2 cellular contexts compared by ENCODE assay signal in the genomic region with DNA sequence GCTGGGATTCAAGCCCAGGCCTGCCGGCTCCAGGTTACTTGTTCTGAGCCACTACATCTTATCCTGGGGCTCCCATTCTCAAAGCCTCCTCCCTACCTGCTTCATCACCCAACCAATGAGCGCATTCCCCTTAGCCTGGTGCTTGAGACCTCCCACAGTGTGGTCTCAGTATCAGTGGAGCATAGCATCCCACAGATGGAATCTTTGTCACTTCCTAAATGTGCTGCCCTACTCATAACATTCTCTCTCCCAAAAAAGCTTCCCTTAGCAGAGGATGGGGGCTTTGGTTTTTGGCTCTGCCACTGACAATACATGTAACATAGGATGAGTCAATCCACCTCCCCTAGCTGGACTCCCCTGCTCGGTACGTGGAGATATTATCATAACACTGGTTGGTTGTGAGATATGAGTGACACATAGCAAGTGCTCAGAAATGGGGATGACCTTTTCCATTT.
TF ChIP-seq lines count a peak whose summit lies in the region.

No MANE protein-coding gene starts in this region.

TF ChIP-seq in IMR-90, 13 proteins besides CTCF, POLR2A, EP300 and RAD21:
- TF ChIP-seq MAFK (IDR thresholded peaks at IDR 0.05; ENCODE audit: low read depth, low read length): no peak
- no peak for TF ChIP-seq NFE2L2 (IDR thresholded peaks at IDR 0.05; ENCODE audit: low read depth, low read length)
- no peak for TF ChIP-seq FOS (IDR thresholded peaks at IDR 0.05; ENCODE audit: low read depth, low read length)
- TF ChIP-seq CHD1 (IDR thresholded peaks at IDR 0.05; ENCODE audit: low read depth, low read length): no peak
- TF ChIP-seq BHLHE40 (IDR thresholded peaks at IDR 0.05; ENCODE audit: low read depth, low read length): no peak
- TF ChIP-seq RFX5 (IDR thresholded peaks at IDR 0.05; ENCODE audit: low read depth, low read length): no peak
- TF ChIP-seq SMC3 (IDR thresholded peaks at IDR 0.05; ENCODE audit: low read depth, low read length): no peak
- TF ChIP-seq MXI1 (IDR thresholded peaks at IDR 0.05; ENCODE audit: borderline replicate concordance, low read depth, low read length): no peak
- no peak for TF ChIP-seq RCOR1 (IDR thresholded peaks at IDR 0.05; ENCODE audit: insufficient replicate concordance, low read length)
- no peak for TF ChIP-seq MAZ (IDR thresholded peaks at IDR 0.05; ENCODE audit: borderline replicate concordance, low read depth, low read length)
- TF ChIP-seq, protein P1, sequence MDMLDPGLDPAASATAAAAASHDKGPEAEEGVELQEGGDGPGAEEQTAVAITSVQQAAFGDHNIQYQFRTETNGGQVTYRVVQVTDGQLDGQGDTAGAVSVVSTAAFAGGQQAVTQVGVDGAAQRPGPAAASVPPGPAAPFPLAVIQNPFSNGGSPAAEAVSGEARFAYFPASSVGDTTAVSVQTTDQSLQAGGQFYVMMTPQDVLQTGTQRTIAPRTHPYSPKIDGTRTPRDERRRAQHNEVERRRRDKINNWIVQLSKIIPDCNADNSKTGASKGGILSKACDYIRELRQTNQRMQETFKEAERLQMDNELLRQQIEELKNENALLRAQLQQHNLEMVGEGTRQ (IDR thresholded peaks at IDR 0.05; ENCODE audit: low read depth, low read length): no peak
- no peak for TF ChIP-seq CEBPB (IDR thresholded peaks at IDR 0.05; ENCODE audit: low read depth, low read length)
- TF ChIP-seq, protein P2, sequence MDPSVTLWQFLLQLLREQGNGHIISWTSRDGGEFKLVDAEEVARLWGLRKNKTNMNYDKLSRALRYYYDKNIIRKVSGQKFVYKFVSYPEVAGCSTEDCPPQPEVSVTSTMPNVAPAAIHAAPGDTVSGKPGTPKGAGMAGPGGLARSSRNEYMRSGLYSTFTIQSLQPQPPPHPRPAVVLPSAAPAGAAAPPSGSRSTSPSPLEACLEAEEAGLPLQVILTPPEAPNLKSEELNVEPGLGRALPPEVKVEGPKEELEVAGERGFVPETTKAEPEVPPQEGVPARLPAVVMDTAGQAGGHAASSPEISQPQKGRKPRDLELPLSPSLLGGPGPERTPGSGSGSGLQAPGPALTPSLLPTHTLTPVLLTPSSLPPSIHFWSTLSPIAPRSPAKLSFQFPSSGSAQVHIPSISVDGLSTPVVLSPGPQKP (IDR thresholded peaks at IDR 0.05; ENCODE audit: borderline replicate concordance, low read depth, low read length): no peak

TF ChIP-seq in K562, 482 proteins besides CTCF, POLR2A, EP300 and RAD21:
- TF ChIP-seq MEIS2 (IDR thresholded peaks at IDR 0.05; ENCODE audit: partially characterized antibody): peak; percentile 34
- TF ChIP-seq, protein P3, sequence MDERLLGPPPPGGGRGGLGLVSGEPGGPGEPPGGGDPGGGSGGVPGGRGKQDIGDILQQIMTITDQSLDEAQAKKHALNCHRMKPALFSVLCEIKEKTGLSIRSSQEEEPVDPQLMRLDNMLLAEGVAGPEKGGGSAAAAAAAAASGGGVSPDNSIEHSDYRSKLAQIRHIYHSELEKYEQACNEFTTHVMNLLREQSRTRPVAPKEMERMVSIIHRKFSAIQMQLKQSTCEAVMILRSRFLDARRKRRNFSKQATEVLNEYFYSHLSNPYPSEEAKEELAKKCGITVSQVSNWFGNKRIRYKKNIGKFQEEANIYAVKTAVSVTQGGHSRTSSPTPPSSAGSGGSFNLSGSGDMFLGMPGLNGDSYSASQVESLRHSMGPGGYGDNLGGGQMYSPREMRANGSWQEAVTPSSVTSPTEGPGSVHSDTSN (CRISPR knock-in tag; IDR thresholded peaks at IDR 0.05; ENCODE audit: low read depth): no peak
- TF ChIP-seq, protein P3 (tag; conservative IDR thresholded peaks at IDR 0.05; ENCODE audit: low read depth): peak; percentile 43; the same call in 1 of the 2 replicates
- TF ChIP-seq, protein P4, sequence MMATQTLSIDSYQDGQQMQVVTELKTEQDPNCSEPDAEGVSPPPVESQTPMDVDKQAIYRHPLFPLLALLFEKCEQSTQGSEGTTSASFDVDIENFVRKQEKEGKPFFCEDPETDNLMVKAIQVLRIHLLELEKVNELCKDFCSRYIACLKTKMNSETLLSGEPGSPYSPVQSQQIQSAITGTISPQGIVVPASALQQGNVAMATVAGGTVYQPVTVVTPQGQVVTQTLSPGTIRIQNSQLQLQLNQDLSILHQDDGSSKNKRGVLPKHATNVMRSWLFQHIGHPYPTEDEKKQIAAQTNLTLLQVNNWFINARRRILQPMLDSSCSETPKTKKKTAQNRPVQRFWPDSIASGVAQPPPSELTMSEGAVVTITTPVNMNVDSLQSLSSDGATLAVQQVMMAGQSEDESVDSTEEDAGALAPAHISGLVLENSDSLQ (IDR thresholded peaks at IDR 0.05): peak; percentile 94
- TF ChIP-seq TEAD4 (IDR thresholded peaks at IDR 0.05; ENCODE audit: low read length): no peak
- TF ChIP-seq TEAD4 (CRISPR knock-in tag; IDR thresholded peaks at IDR 0.05; ENCODE audit: borderline replicate concordance): no peak
- peak; percentile 70 for TF ChIP-seq FOSL1 (tag; conservative IDR thresholded peaks at IDR 0.05)
- peak; percentile 48; the same call in 1 of the 2 replicates for TF ChIP-seq JUND (IDR thresholded peaks at IDR 0.05; ENCODE audit: borderline replicate concordance, low read depth, low read length)
- TF ChIP-seq JUND (tag; IDR thresholded peaks at IDR 0.05; ENCODE audit: borderline replicate concordance, low read depth, low read length): peak; percentile 35; the same call in 1 of the 3 replicates
- TF ChIP-seq ZNF263 (CRISPR knock-in tag; IDR thresholded peaks at IDR 0.05; ENCODE audit: borderline replicate concordance): peak; percentile 39; the same call in 1 of the 2 replicates
- TF ChIP-seq, protein P5, sequence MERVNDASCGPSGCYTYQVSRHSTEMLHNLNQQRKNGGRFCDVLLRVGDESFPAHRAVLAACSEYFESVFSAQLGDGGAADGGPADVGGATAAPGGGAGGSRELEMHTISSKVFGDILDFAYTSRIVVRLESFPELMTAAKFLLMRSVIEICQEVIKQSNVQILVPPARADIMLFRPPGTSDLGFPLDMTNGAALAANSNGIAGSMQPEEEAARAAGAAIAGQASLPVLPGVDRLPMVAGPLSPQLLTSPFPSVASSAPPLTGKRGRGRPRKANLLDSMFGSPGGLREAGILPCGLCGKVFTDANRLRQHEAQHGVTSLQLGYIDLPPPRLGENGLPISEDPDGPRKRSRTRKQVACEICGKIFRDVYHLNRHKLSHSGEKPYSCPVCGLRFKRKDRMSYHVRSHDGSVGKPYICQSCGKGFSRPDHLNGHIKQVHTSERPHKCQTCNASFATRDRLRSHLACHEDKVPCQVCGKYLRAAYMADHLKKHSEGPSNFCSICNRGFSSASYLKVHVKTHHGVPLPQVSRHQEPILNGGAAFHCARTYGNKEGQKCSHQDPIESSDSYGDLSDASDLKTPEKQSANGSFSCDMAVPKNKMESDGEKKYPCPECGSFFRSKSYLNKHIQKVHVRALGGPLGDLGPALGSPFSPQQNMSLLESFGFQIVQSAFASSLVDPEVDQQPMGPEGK (CRISPR knock-in tag; IDR thresholded peaks at IDR 0.05; ENCODE audit: borderline replicate concordance): no peak
- TF ChIP-seq, protein P6, sequence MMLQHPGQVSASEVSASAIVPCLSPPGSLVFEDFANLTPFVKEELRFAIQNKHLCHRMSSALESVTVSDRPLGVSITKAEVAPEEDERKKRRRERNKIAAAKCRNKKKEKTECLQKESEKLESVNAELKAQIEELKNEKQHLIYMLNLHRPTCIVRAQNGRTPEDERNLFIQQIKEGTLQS (IDR thresholded peaks at IDR 0.05): peak; percentile 55; the same call in 1 of the 2 replicates
- TF ChIP-seq, protein P6 (CRISPR knock-in tag; conservative IDR thresholded peaks at IDR 0.05): no peak
- no peak for TF ChIP-seq TRIM28 (IDR thresholded peaks at IDR 0.05)
- no peak for TF ChIP-seq SNRNP70 (optimal IDR thresholded peaks at IDR 0.05; ENCODE audit: low read depth, low read length)
- TF ChIP-seq, protein P2 (CRISPR knock-in tag; IDR thresholded peaks at IDR 0.05): no peak
- peak; percentile 57; the same call in 1 of the 2 replicates for TF ChIP-seq CTBP1 (IDR thresholded peaks at IDR 0.05; ENCODE audit: borderline replicate concordance)
- TF ChIP-seq CREM (IDR thresholded peaks at IDR 0.05; ENCODE audit: low read depth): 0 out of 2 replicates have a peak, but pooled peaks have one; percentile 5
